ENCODE assay signal across 1 cellular context in genomic region chr1:235882816-235883215, GRCh38.
TF ChIP-seq lines count a peak whose summit lies in the region.

No MANE protein-coding gene starts in this region.

TF ChIP-seq in K562, 482 proteins besides CTCF, POLR2A, EP300 and RAD21 (continued from another document):
- TF ChIP-seq ZNF655 (CRISPR knock-in tag; IDR thresholded peaks at IDR 0.05) (no peak), XRCC4 (IDR thresholded peaks at IDR 0.05; ENCODE audit: extremely low read depth, insufficient read depth, insufficient read length) (no peak), ZBTB26 (CRISPR knock-in tag; IDR thresholded peaks at IDR 0.05) (no peak), SP2 (IDR thresholded peaks at IDR 0.05; ENCODE audit: extremely low read depth, low read depth, low read length, poor library complexity, severe bottlenecking) (no peak), ZC3H8 (IDR thresholded peaks at IDR 0.05) (no peak), YBX1 (IDR thresholded peaks at IDR 0.05) (no peak), ILK (tag; IDR thresholded peaks at IDR 0.05; ENCODE audit: borderline replicate concordance, low read depth) (no peak), FOXO4 (CRISPR knock-in tag; IDR thresholded peaks at IDR 0.05) (no peak), RBM14 (IDR thresholded peaks at IDR 0.05; ENCODE audit: borderline replicate concordance, insufficient read depth, low read depth, low read length) (no peak), DDX20 (tag; IDR thresholded peaks at IDR 0.05; ENCODE audit: low read depth) (no peak)
